21 cellular contexts compared by ENCODE assay signal in the genomic region with DNA sequence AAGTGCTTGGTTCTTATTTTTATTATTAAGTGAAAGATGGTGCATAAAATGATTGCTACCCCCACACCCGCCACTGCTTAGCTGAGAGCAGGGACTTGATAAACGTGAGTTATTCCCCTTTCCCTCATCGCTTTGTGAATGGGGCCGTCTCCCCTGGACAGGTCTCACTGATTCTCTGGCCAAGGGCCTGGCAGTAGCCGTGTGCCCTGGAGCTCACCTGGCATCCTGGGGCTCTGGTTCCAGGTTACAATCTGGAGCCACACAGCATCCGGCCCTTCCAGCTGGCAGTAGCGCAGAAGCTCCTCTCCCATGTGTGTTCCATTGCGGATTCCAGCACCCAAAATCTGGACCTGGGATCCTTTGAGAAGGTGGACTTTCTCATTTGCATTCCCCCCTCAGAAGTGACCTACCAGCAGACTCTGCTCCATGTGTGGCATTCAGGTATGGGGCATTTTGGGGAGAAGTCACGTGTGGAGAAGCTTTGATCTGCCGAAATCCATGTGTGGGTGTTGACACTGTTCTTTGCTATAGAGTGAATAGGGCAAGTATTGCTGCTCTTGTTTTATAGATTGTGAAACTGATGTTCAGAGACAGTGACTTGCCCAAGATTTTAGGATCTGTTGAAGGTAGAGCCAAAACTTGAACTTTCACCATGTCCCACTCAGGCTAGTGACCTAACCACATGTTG.
"Had no signal": no experiment of that assay in that cellular context is flagged by ENCODE, and none has a peak within 500 bp of the region (broad histone marks: within the 10 kb centered on the region; RNA-seq: fewer than 3 reads in every experiment).

No MANE protein-coding gene starts in this region.

- DNase-seq: activated CD4-positive, alpha-beta T cell treated with anti-CD3 and anti-CD28 coated beads, Interleukin-2, amount 10 ng/mL, durations not matched to agents 7 days and 5 days; activated CD8-positive, alpha-beta memory T cell treated with anti-CD3 and anti-CD28 coated beads, Interleukin-2, amount 10 ng/mL, durations not matched to agents 7 days and 5 days; activated CD8-positive, alpha-beta T cell treated with anti-CD3 and anti-CD28 coated beads for 36 hours; activated effector memory CD4-positive, alpha-beta T cell treated with anti-CD3 and anti-CD28 coated beads, Interleukin-2, amount 50 U/mL, for 16 hours; activated naive CD4-positive, alpha-beta T cell treated with anti-CD3 and anti-CD28 coated beads, Interleukin-2, amount 10 ng/mL, durations not matched to agents 7 days and 5 days; activated T-cell treated with anti-CD3 and anti-CD28 coated beads for 4 hours; effector memory CD8-positive, alpha-beta T cell; hypothalamus; left ventricle myocardium superior; mammary epithelial cell; naive thymus-derived CD8-positive, alpha-beta T cell; stimulated activated CD4-positive, alpha-beta T cell treated with anti-CD3 and anti-CD28 coated beads, Interleukin-12 subunit alpha, Interleukin-12 subunit beta, amount 100 ng/mL, for 4 hours; stimulated activated CD4-positive, alpha-beta T cell treated with anti-CD3 and anti-CD28 coated beads, Interleukin-4, amount 100 ng/mL, for 4 hours; stomach had no signal

- H3K9me3 Mint-ChIP-seq: activated CD4-positive, alpha-beta T cell treated with anti-CD3 and anti-CD28 coated beads, Interleukin-2, amount 10 ng/mL, durations not matched to agents 7 days and 5 days; activated CD8-positive, alpha-beta T cell treated with anti-CD3 and anti-CD28 coated beads for 36 hours; activated naive CD4-positive, alpha-beta T cell treated with anti-CD3 and anti-CD28 coated beads, Interleukin-2, amount 10 ng/mL, durations not matched to agents 7 days and 5 days; effector memory CD8-positive, alpha-beta T cell; mesothelial cell of epicardium; naive thymus-derived CD8-positive, alpha-beta T cell had no signal

- H3K27ac Mint-ChIP-seq: activated CD4-positive, alpha-beta T cell treated with anti-CD3 and anti-CD28 coated beads, Interleukin-2, amount 10 ng/mL, durations not matched to agents 7 days and 5 days; activated CD8-positive, alpha-beta memory T cell treated with anti-CD3 and anti-CD28 coated beads, Interleukin-2, amount 10 ng/mL, durations not matched to agents 7 days and 5 days; activated CD8-positive, alpha-beta T cell treated with anti-CD3 and anti-CD28 coated beads for 36 hours; activated naive CD4-positive, alpha-beta T cell treated with anti-CD3 and anti-CD28 coated beads, Interleukin-2, amount 10 ng/mL, durations not matched to agents 7 days and 5 days; effector memory CD8-positive, alpha-beta T cell; mesothelial cell of epicardium; naive thymus-derived CD8-positive, alpha-beta T cell had no signal

- H3K27ac ChIP-seq: esophagus muscularis mucosa, prostate gland, right atrium auricular region, stomach, suprapubic skin, tibial nerve, VCaP had no signal

- H3K36me3 Mint-ChIP-seq: activated CD8-positive, alpha-beta memory T cell treated with anti-CD3 and anti-CD28 coated beads, Interleukin-2, amount 10 ng/mL, durations not matched to agents 7 days and 5 days; activated naive CD4-positive, alpha-beta T cell treated with anti-CD3 and anti-CD28 coated beads, Interleukin-2, amount 10 ng/mL, durations not matched to agents 7 days and 5 days; naive thymus-derived CD8-positive, alpha-beta T cell had no signal

- H3K27me3 ChIP-seq: esophagus muscularis mucosa, right atrium auricular region, stomach, suprapubic skin, tibial nerve had no signal

- H3K4me3 Mint-ChIP-seq: activated CD4-positive, alpha-beta T cell treated with anti-CD3 and anti-CD28 coated beads, Interleukin-2, amount 10 ng/mL, durations not matched to agents 7 days and 5 days; activated CD8-positive, alpha-beta memory T cell treated with anti-CD3 and anti-CD28 coated beads, Interleukin-2, amount 10 ng/mL, durations not matched to agents 7 days and 5 days; activated CD8-positive, alpha-beta T cell treated with anti-CD3 and anti-CD28 coated beads for 36 hours; activated naive CD4-positive, alpha-beta T cell treated with anti-CD3 and anti-CD28 coated beads, Interleukin-2, amount 10 ng/mL, durations not matched to agents 7 days and 5 days; effector memory CD8-positive, alpha-beta T cell; mesothelial cell of epicardium; naive thymus-derived CD8-positive, alpha-beta T cell had no signal

- H3K4me1 ChIP-seq: esophagus muscularis mucosa, prostate gland, right atrium auricular region, stomach, suprapubic skin, tibial nerve had no signal

- H3K4me3 ChIP-seq: esophagus muscularis mucosa, prostate gland, right atrium auricular region, stomach, suprapubic skin, tibial nerve had no signal

- H3K4me1 Mint-ChIP-seq: activated CD4-positive, alpha-beta T cell treated with anti-CD3 and anti-CD28 coated beads, Interleukin-2, amount 10 ng/mL, durations not matched to agents 7 days and 5 days; activated CD8-positive, alpha-beta memory T cell treated with anti-CD3 and anti-CD28 coated beads, Interleukin-2, amount 10 ng/mL, durations not matched to agents 7 days and 5 days; activated naive CD4-positive, alpha-beta T cell treated with anti-CD3 and anti-CD28 coated beads, Interleukin-2, amount 10 ng/mL, durations not matched to agents 7 days and 5 days; mesothelial cell of epicardium; naive thymus-derived CD8-positive, alpha-beta T cell had no signal

- H3K9me3 ChIP-seq: esophagus muscularis mucosa, prostate gland, right atrium auricular region, stomach, suprapubic skin, tibial nerve had no signal

- H3K27me3 Mint-ChIP-seq: activated CD8-positive, alpha-beta T cell treated with anti-CD3 and anti-CD28 coated beads for 36 hours; activated naive CD4-positive, alpha-beta T cell treated with anti-CD3 and anti-CD28 coated beads, Interleukin-2, amount 10 ng/mL, durations not matched to agents 7 days and 5 days had no signal
